Comparison of ENCODE assay signal across 13 cellular contexts in genomic region chr7:16817536-16817935, GRCh38. TPM values are rescaled to one million over a fixed set of nuclear protein-coding genes. Genes with fewer than 3 reads are reported as not detected.
DNase-seq lines count a peak whose midpoint lies in the region; ATAC-seq lines count a peak whose summit lies in the region.
"Had no signal": no experiment of that assay in that cellular context is flagged by ENCODE, and none has a peak within 500 bp of the region (broad histone marks: within the 10 kb centered on the region; RNA-seq: fewer than 3 reads in every experiment).

No MANE protein-coding gene starts in this region.

- ATAC-seq in left ventricle myocardium superior, result no peak
- ATAC-seq: effector memory CD8-positive, alpha-beta T cell had no signal

- in situ Hi-C loops in SK-MEL-5 (cut with HindIII; ENCODE audit: low pct_unique_long_range_greater_than_20kb, low sequenced_read_pairs), result no loop called here

- intact Hi-C loops in left ventricle myocardium superior (cut with micrococcal nuclease), result no loop called here

- DNase-seq in NCI-H2171 treated with DMSO at 0.1 percent for 48 hours (lab: John Stamatoyannopoulos, UW) (peak; percentile 25), NCI-H2171 (lab: John Stamatoyannopoulos, UW) (no peak), SK-MEL-5 (ENCODE audit: low read depth, low spot score) (peak; percentile 20), fibroblast of peridontal ligament (ENCODE audit: extremely low read depth) (peak; percentile 55), stromal cell of bone marrow (ENCODE audit: low read depth) (peak; percentile 40), left ventricle myocardium superior (no peak)
- DNase-seq in activated naive CD4-positive, alpha-beta T cell treated with Interleukin-2 at 50 U/mL for 16 hours, result no peak
- DNase-seq in activated effector memory CD4-positive, alpha-beta T cell treated with Interleukin-2 at 50 U/mL for 16 hours, result no peak
- DNase-seq: activated CD4-positive, alpha-beta T cell treated with anti-CD3 and anti-CD28 coated beads, Interleukin-2, amount 50 U/mL, for 48 hours; effector memory CD8-positive, alpha-beta T cell; NCI-H526; nephron progenitor cell; stimulated activated CD4-positive, alpha-beta T cell treated with anti-CD3 and anti-CD28 coated beads, Interleukin-12 subunit alpha, Interleukin-12 subunit beta, amount 100 ng/mL, for 4 hours had no signal

RNA-seq across cellular contexts. Expression of gene AGR2, which starts 12.7 kb away (rescaled TPM):
- total RNA-seq in SK-MEL-5 (2014; rRNA removed; shearing (Covaris generic)), result not detected in 2 replicates
- polyA plus RNA-seq in SK-MEL-5 (2015; cell fraction: cytosol; rRNA removed), result not detected in 2 replicates
- polyA plus RNA-seq in SK-MEL-5 (2015; cell fraction: nucleus; rRNA removed), result not detected in 2 replicates
- not detected for total RNA-seq in left ventricle myocardium superior

Comparison
In these comparisons a context has a peak if more than half of its experiments do, and no peak if none do; other contexts are left out.
1. DNase-seq: peak in NCI-H2171 treated with DMSO at 0.1 percent for 48 hours (single experiment), SK-MEL-5 (single experiment), fibroblast of peridontal ligament (single experiment) and stromal cell of bone marrow (single experiment); none in NCI-H2171 (single experiment), activated naive CD4-positive, alpha-beta T cell treated with Interleukin-2 at 50 U/mL for 16 hours (single experiment), left ventricle myocardium superior (single experiment) and activated effector memory CD4-positive, alpha-beta T cell treated with Interleukin-2 at 50 U/mL for 16 hours (single experiment).